ENCODE assay signal across 8 cellular contexts in the genomic region with DNA sequence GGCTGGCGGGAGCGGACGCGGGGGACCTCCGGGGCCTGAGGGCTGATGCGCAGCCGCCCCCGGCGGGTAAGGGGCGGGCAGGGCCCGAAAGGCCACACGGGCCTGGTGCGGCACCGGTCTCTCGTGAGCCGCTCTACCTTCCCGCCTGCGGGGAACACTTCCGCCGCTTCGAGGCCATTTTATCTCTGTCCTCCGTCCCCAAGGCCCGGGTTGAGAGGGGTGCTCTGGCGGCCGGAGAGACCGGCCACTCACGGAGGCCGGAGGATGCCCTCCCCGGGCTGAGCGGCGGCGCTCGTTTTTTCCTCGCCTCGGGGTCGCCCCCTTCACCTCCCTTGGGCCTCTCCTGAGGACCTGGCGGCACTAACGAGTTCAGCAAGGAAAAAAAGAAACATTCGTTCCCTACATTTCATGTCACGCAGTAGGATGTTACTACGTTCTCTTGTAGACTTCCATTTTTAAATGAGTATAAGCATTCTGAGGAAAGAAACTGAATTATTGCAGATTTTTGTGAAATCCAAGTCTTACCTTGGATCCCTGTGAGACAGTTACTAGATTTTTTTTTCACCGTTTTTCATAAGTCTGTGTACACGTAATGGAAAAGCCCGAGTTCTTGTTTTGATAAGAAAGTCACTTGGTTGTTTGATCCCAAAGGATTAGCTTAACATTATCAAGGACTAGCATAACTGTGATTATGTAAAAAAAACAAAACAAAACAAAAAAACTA. TPM values are rescaled to one million over a fixed set of nuclear protein-coding genes. Genes with fewer than 3 reads are reported as not detected.
A peak's percentile ranks its signal among the peaks of the same experiment; 100 is the strongest.
DNase-seq lines count a peak whose midpoint lies in the region; ATAC-seq and TF ChIP-seq lines count a peak whose summit lies in the region.

No MANE protein-coding gene starts in this region.

- peak overlapping the region; percentile 93 for H3K27ac Mint-ChIP-seq in activated naive CD4-positive, alpha-beta T cell treated with anti-CD3 and anti-CD28 coated beads for 36 hours
- H3K27ac Mint-ChIP-seq in activated naive CD4-positive, alpha-beta T cell treated with anti-CD3 and anti-CD28 coated beads, Interleukin-2, amount 50 U/mL, for 24 hours: peak overlapping the region; percentile 80

- intact Hi-C loops in activated naive CD4-positive, alpha-beta T cell treated with anti-CD3 and anti-CD28 coated beads for 36 hours (cut with micrococcal nuclease): loop anchor here (1.0 to 2.0 kb wide), 9 partner anchors 10 to 251 kb away; a partner anchor contains a TSS
- intact Hi-C loops in heart right ventricle (cut with DNase I) (loop anchor here in 9 of 10 donors (1.0 to 10.0 kb wide), 9 partner anchors 34 to 247 kb away; a partner anchor contains a TSS), prostate gland (cut with DNase I) (loop anchor here (1.0 to 10.0 kb wide), 4 partner anchors 35 to 707 kb away; a partner anchor contains a TSS)

- no peak for TF ChIP-seq CTCF in heart right ventricle (IDR thresholded peaks at IDR 0.05)
- TF ChIP-seq CTCF in prostate gland (IDR thresholded peaks at IDR 0.05): no peak

- no peaks in the 10 kb centered on the region for H3K27me3 Mint-ChIP-seq in activated naive CD4-positive, alpha-beta T cell treated with anti-CD3 and anti-CD28 coated beads for 36 hours (ENCODE audit: low read depth)
- no peaks in the 10 kb centered on the region for H3K27me3 Mint-ChIP-seq in activated naive CD4-positive, alpha-beta T cell treated with anti-CD3 and anti-CD28 coated beads, Interleukin-2, amount 50 U/mL, for 24 hours

- CTCF ChIA-PET in activated naive CD4-positive, alpha-beta T cell treated with anti-CD3 and anti-CD28 coated beads for 36 hours (lab: Charles Lee): interaction anchor here (1.0 to 1.9 kb wide), 2 partner anchors 37 to 62 kb away, joined by 3 to 6 read pairs; a partner anchor contains a TSS

- H3K4me1 ChIP-seq in heart right ventricle: peaks cover 0 to 63% (median 59%) of the 10 kb centered on the region in 9 donors
- peaks cover 5% of the 10 kb centered on the region for H3K4me1 ChIP-seq in prostate gland (replicated peaks)

- H3K4me1 Mint-ChIP-seq in activated naive CD4-positive, alpha-beta T cell treated with anti-CD3 and anti-CD28 coated beads for 36 hours (ENCODE audit: low read depth): peaks cover 48% of the 10 kb centered on the region
- peaks cover 58% of the 10 kb centered on the region for H3K4me1 Mint-ChIP-seq in activated naive CD4-positive, alpha-beta T cell treated with anti-CD3 and anti-CD28 coated beads, Interleukin-2, amount 50 U/mL, for 24 hours

- H3K9me3 ChIP-seq in heart right ventricle: no peaks in the 10 kb centered on the region
- H3K9me3 ChIP-seq in prostate gland: no peaks in the 10 kb centered on the region

- ATAC-seq in heart right ventricle: peak; percentile 29 to 59 (median 38)

- H3K36me3 ChIP-seq in heart right ventricle: peaks cover 0 to 21% (median 0%) of the 10 kb centered on the region in 9 donors
- no peaks in the 10 kb centered on the region for H3K36me3 ChIP-seq in prostate gland

- 0% methylated on average over 43 to 44 of the region's 44 CpGs for WGBS in heart right ventricle, 2 donors
- under 1% methylated on average over 35 of the region's 44 CpGs for WGBS in prostate gland

- H3K9me3 Mint-ChIP-seq in activated naive CD4-positive, alpha-beta T cell treated with anti-CD3 and anti-CD28 coated beads for 36 hours: no peaks in the 10 kb centered on the region
- H3K9me3 Mint-ChIP-seq in activated naive CD4-positive, alpha-beta T cell treated with anti-CD3 and anti-CD28 coated beads, Interleukin-2, amount 50 U/mL, for 24 hours: peaks cover 5% of the 10 kb centered on the region

- H3K36me3 Mint-ChIP-seq in activated naive CD4-positive, alpha-beta T cell treated with anti-CD3 and anti-CD28 coated beads for 36 hours (ENCODE audit: low read depth): peaks cover 41% of the 10 kb centered on the region
- H3K36me3 Mint-ChIP-seq in activated naive CD4-positive, alpha-beta T cell treated with anti-CD3 and anti-CD28 coated beads, Interleukin-2, amount 50 U/mL, for 24 hours: peaks cover 8% of the 10 kb centered on the region

- H3K27me3 ChIP-seq in heart right ventricle (no peaks in the 10 kb centered on the region), prostate gland (replicated peaks; ENCODE audit: insufficient read depth) (no peaks in the 10 kb centered on the region)

- peak overlapping the region; percentile 91 for H3K4me3 Mint-ChIP-seq in activated naive CD4-positive, alpha-beta T cell treated with anti-CD3 and anti-CD28 coated beads for 36 hours
- peak overlapping the region; percentile 94 for H3K4me3 Mint-ChIP-seq in activated naive CD4-positive, alpha-beta T cell treated with anti-CD3 and anti-CD28 coated beads, Interleukin-2, amount 50 U/mL, for 24 hours

- H3K27ac ChIP-seq in heart right ventricle (peak overlapping the region; percentile 92 to 100 (median 99)), prostate gland (peak overlapping the region; percentile 99 to 100)

- H3K4me3 ChIP-seq in heart right ventricle: peak overlapping the region; percentile 64 to 96 (median 86)
- peak overlapping the region; percentile 91 to 97 for H3K4me3 ChIP-seq in prostate gland

- peak; percentile 63 for DNase-seq in activated naive CD4-positive, alpha-beta T cell treated with anti-CD3 and anti-CD28 coated beads for 36 hours
- DNase-seq in activated naive CD4-positive, alpha-beta T cell treated with anti-CD3 and anti-CD28 coated beads, Interleukin-2, amount 50 U/mL, for 16 hours: no peak
- DNase-seq in HCEC 1CT: peak; percentile 30
- DNase-seq in LoVo (ENCODE audit: low spot score): peak; percentile 15
- no peak for DNase-seq in heart right ventricle
- no peak for DNase-seq in prostate gland (ENCODE audit: low spot score)
- no peak for DNase-seq in SIG-M5 (lab: John Stamatoyannopoulos, UW)

- no peak for TF ChIP-seq POLR2A in prostate gland (IDR thresholded peaks at IDR 0.05)

RNA-seq across cellular contexts. Expression of a gene that starts 0.6 kb away (rescaled TPM):
- 10 to 100 TPM; 87.5 to 91.6 TPM for total RNA-seq in activated naive CD4-positive, alpha-beta T cell treated with anti-CD3 and anti-CD28 coated beads for 36 hours
- total RNA-seq in heart right ventricle (10 to 100 TPM; 44.4 to 70.1 (median 47.2) TPM), prostate gland (10 to 100 TPM; 84.1 to 99.3 TPM)
- polyA plus RNA-seq in heart right ventricle: 10 to 100 TPM; 47.8 to 50.4 TPM

RNA-seq across cellular contexts. Expression of a gene that starts 34.0 kb away (rescaled TPM):
- total RNA-seq in activated naive CD4-positive, alpha-beta T cell treated with anti-CD3 and anti-CD28 coated beads for 36 hours: 10 to 100 TPM; 84.9 to 92.4 TPM
- total RNA-seq in heart right ventricle (1 to 10 TPM; 3.4 to 7.5 (median 5.8) TPM), prostate gland (10 to 100 TPM; 10.2 to 22.6 TPM)
- 10 to 100 TPM in 1 of 2 donors, 1 to 10 TPM in 1; 3.9 to 15.3 TPM for polyA plus RNA-seq in heart right ventricle

RNA-seq across cellular contexts. Expression of a gene that starts 34.8 kb away (rescaled TPM):
- total RNA-seq in activated naive CD4-positive, alpha-beta T cell treated with anti-CD3 and anti-CD28 coated beads for 36 hours: 100 to 1,000 TPM; 256 to 260 TPM
- total RNA-seq in heart right ventricle: 1,000 to 10,000 TPM in 1 of 10 donors, 100 to 1,000 TPM in 9; 720 to 1,111 (median 848) TPM
- polyA plus RNA-seq in heart right ventricle: 100 to 1,000 TPM; 144 to 208 TPM
- total RNA-seq in prostate gland: 100 to 1,000 TPM; 196 to 285 TPM

Comparison
In these comparisons a context has a peak if more than half of its experiments do, and no peak if none do; other contexts are left out.
1. DNase-seq: peak in activated naive CD4-positive, alpha-beta T cell treated with anti-CD3 and anti-CD28 coated beads for 36 hours (single experiment), HCEC 1CT (single experiment) and LoVo (single experiment); none in activated naive CD4-positive, alpha-beta T cell treated with anti-CD3 and anti-CD28 coated beads, Interleukin-2, amount 50 U/mL, for 16 hours (single experiment), heart right ventricle (0 of 2), prostate gland (single experiment) and SIG-M5 (single experiment).